Comparison of ENCODE assay signal across 14 cellular contexts in the genomic region with DNA sequence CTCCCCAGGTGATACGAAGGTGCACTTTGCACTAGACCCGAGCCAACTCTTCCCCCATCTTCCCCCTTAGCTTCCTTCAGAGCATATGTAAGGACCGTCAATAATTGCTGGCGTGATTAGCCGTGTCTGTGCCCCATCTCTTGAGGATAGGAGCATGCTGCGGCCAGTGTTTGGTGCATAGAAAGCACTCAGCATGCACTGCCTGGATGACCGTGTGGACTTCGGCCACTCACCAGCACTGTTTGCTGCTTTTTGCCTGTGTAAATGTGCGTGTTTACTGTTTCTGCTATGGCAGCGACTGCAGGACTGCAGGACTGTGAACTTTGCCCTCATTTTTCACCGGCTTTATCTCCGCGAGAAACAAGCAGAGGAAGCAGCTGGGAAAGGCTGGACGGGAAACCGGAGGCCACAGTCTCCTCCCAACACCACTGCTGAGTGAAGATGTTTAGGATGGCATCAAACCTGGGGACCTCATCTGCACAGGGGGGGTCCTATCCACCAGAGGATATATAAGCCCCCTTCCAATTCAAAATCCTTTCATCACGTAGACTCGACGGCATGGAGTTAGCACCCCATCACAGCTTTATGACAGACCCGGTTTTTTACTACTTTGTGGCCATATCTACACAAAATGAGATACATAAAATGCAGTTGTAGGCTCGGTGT.
A peak's percentile ranks its signal among the peaks of the same experiment; 100 is the strongest.
DNase-seq lines count a peak whose midpoint lies in the region; ATAC-seq and TF ChIP-seq lines count a peak whose summit lies in the region.
"Had no signal": no experiment of that assay in that cellular context is flagged by ENCODE, and none has a peak within 500 bp of the region (broad histone marks: within the 10 kb centered on the region; RNA-seq: fewer than 3 reads in every experiment).

No MANE protein-coding gene starts in this region.

- H3K27me3 Mint-ChIP-seq in activated T-cell treated with anti-CD3 and anti-CD28 coated beads, Interleukin-2, amount 50 U/mL, for 24 hours, result peaks cover 66% of the 10 kb centered on the region

- no peak overlapping the region for H3K4me3 ChIP-seq in ectodermal cell (ENCODE audit: insufficient read depth, low read depth, low read length)
- no peak overlapping the region for H3K4me3 ChIP-seq in right lobe of liver
- no peak overlapping the region for H3K4me3 ChIP-seq in sigmoid colon

- no peak for TF ChIP-seq EP300 in sigmoid colon (IDR thresholded peaks at IDR 0.05)

- H3K27me3 ChIP-seq in ectodermal cell (ENCODE audit: control insufficient read depth, insufficient read depth, low read length, poor library complexity, severe bottlenecking) (no peaks in the 10 kb centered on the region), right lobe of liver (no peaks in the 10 kb centered on the region), sigmoid colon (peaks cover 0 to 24% (median 14%) of the 10 kb centered on the region in 3 donors)

- WGBS in ectodermal cell, 2 experiments, result 74 to 76% methylated on average over 20 of the region's 20 CpGs
- 17% methylated on average over 15 of the region's 20 CpGs for WGBS in right lobe of liver (ENCODE audit: insufficient coverage, low coverage, low lambda C conversion rate, missing lambda C conversion rate)
- 10 to 37% methylated on average over 20 of the region's 20 CpGs for WGBS in sigmoid colon, 2 donors

- TF ChIP-seq POLR2A in right lobe of liver (IDR thresholded peaks at IDR 0.05) (peak; percentile 56), sigmoid colon (IDR thresholded peaks at IDR 0.05) (no peak)

- peaks cover 14% of the 10 kb centered on the region for H3K9me3 Mint-ChIP-seq in activated T-cell treated with anti-CD3 and anti-CD28 coated beads, Interleukin-2, amount 50 U/mL, for 24 hours

- H3K9me3 ChIP-seq in ectodermal cell (ENCODE audit: control insufficient read depth, low read length) (no peaks in the 10 kb centered on the region), right lobe of liver (no peaks in the 10 kb centered on the region), sigmoid colon (no peaks in the 10 kb centered on the region)

- ATAC-seq in right lobe of liver, result peak; percentile 86 to 91 (median 86)
- no peak for ATAC-seq in GM19397 (IDR thresholded peaks at IDR 0.05; ENCODE audit: unreplicated experiment)
- ATAC-seq: activated CD8-positive, alpha-beta T cell treated with anti-CD3 and anti-CD28 coated beads, Interleukin-2, amount 10 ng/mL, durations not matched to agents 7 days and 5 days had no signal

- no peak overlapping the region for H3K27ac Mint-ChIP-seq in activated T-cell treated with anti-CD3 and anti-CD28 coated beads, Interleukin-2, amount 50 U/mL, for 24 hours
- H3K27ac Mint-ChIP-seq: activated CD8-positive, alpha-beta T cell treated with anti-CD3 and anti-CD28 coated beads, Interleukin-2, amount 10 ng/mL, durations not matched to agents 7 days and 5 days had no signal

- H3K4me1 ChIP-seq in ectodermal cell (ENCODE audit: control insufficient read depth, insufficient read depth, low read length) (peaks cover 28% of the 10 kb centered on the region), right lobe of liver (peaks cover 0 to 38% (median 15%) of the 10 kb centered on the region in 4 donors), sigmoid colon (peaks cover 0 to 14% (median 11%) of the 10 kb centered on the region in 4 donors)

- intact Hi-C loops in right lobe of liver (cut with DNase I), result no loop called here
- intact Hi-C loops in sigmoid colon (cut with DNase I), result no loop called here

- peak overlapping the region; percentile 28 for H3K27ac ChIP-seq in ectodermal cell (ENCODE audit: insufficient read depth, low read depth, low read length, poor library complexity, severe bottlenecking)
- peak overlapping the region; percentile 60 to 82 (median 65) for H3K27ac ChIP-seq in right lobe of liver
- H3K27ac ChIP-seq in sigmoid colon, result no peak overlapping the region

- TF ChIP-seq CTCF in right lobe of liver (IDR thresholded peaks at IDR 0.05), result no peak
- no peak for TF ChIP-seq CTCF in sigmoid colon (IDR thresholded peaks at IDR 0.05)

- DNase-seq in LoVo (ENCODE audit: low spot score) (peak; percentile 5), right lobe of liver (peak; percentile 75 to 94 (median 90)), sigmoid colon (peak; percentile 65), dedifferentiated amniotic fluid mesenchymal stem cell (ENCODE audit: extremely low spot score) (no peak), NCI-H2171 (lab: John Stamatoyannopoulos, UW) (no peak)
- DNase-seq in activated T-cell treated with anti-CD3 and anti-CD28 coated beads, Interleukin-2, amount 50 U/mL, for 24 hours, result no peak
- DNase-seq: activated CD8-positive, alpha-beta T cell treated with anti-CD3 and anti-CD28 coated beads, Interleukin-2, amount 10 ng/mL, durations not matched to agents 7 days and 5 days; activated naive CD4-positive, alpha-beta T cell; cerebellar nuclear complex; kidney glomerular epithelial cell; OCI-M1; T-helper 1 cell had no signal

- no peaks in the 10 kb centered on the region for H3K36me3 Mint-ChIP-seq in activated T-cell treated with anti-CD3 and anti-CD28 coated beads, Interleukin-2, amount 50 U/mL, for 24 hours (ENCODE audit: low read depth)

- H3K36me3 ChIP-seq in ectodermal cell (ENCODE audit: control insufficient read depth, insufficient read depth, low read length) (no peaks in the 10 kb centered on the region), right lobe of liver (no peaks in the 10 kb centered on the region), sigmoid colon (no peaks in the 10 kb centered on the region)

- no peak overlapping the region for H3K4me3 Mint-ChIP-seq in activated T-cell treated with anti-CD3 and anti-CD28 coated beads, Interleukin-2, amount 50 U/mL, for 24 hours
- H3K4me3 Mint-ChIP-seq: activated CD8-positive, alpha-beta T cell treated with anti-CD3 and anti-CD28 coated beads, Interleukin-2, amount 10 ng/mL, durations not matched to agents 7 days and 5 days had no signal

- H3K4me1 Mint-ChIP-seq in activated T-cell treated with anti-CD3 and anti-CD28 coated beads, Interleukin-2, amount 50 U/mL, for 24 hours (ENCODE audit: low read depth), result peaks cover 4% of the 10 kb centered on the region

Comparison
In these comparisons a context has a peak if more than half of its experiments do, and no peak if none do; other contexts are left out.
1. DNase-seq: peak in LoVo (single experiment), right lobe of liver (3 of 3) and sigmoid colon (single experiment); none in activated T-cell treated with anti-CD3 and anti-CD28 coated beads, Interleukin-2, amount 50 U/mL, for 24 hours (single experiment), dedifferentiated amniotic fluid mesenchymal stem cell (single experiment) and NCI-H2171 (single experiment).
2. H3K27ac ChIP-seq: peak in ectodermal cell (single experiment) and right lobe of liver (3 of 3); none in sigmoid colon (0 of 4).